ENCODE assay signal across 7 cellular contexts in genomic region chr11:35943761-35944502, GRCh38. TPM values are rescaled to one million over a fixed set of nuclear protein-coding genes. Genes with fewer than 3 reads are reported as not detected.
DNase-seq lines count a peak whose midpoint lies in the region; ATAC-seq and TF ChIP-seq lines count a peak whose summit lies in the region.

A gene with protein sequence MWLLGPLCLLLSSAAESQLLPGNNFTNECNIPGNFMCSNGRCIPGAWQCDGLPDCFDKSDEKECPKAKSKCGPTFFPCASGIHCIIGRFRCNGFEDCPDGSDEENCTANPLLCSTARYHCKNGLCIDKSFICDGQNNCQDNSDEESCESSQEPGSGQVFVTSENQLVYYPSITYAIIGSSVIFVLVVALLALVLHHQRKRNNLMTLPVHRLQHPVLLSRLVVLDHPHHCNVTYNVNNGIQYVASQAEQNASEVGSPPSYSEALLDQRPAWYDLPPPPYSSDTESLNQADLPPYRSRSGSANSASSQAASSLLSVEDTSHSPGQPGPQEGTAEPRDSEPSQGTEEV (plus strand): TSS chr11:35944062. CDS start chr11:35944099, 37 bp downstream.

- no peaks in the 10 kb centered on the region for H3K36me3 ChIP-seq in ectodermal cell (ENCODE audit: control insufficient read depth, insufficient read depth, low read length)
- no peaks in the 10 kb centered on the region for H3K36me3 ChIP-seq in right lobe of liver

- peak; percentile 15 for TF ChIP-seq POLR2A in right lobe of liver (IDR thresholded peaks at IDR 0.05)

- H3K27ac ChIP-seq in ectodermal cell (ENCODE audit: insufficient read depth, low read depth, low read length, poor library complexity, severe bottlenecking) (peak within 1 kb of the TSS; percentile 67), right lobe of liver (peak within 1 kb of the TSS in 1 of 3 donors; percentile 60)

- peaks cover 5% of the 10 kb centered on the region for H3K27me3 ChIP-seq in ectodermal cell (ENCODE audit: control insufficient read depth, insufficient read depth, low read length, poor library complexity, severe bottlenecking)
- H3K27me3 ChIP-seq in right lobe of liver = no peaks in the 10 kb centered on the region

- intact Hi-C loops in right lobe of liver (cut with DNase I) = no loop called here

- TF ChIP-seq CTCF in right lobe of liver (IDR thresholded peaks at IDR 0.05) = no peak

- peak; percentile 87 for ATAC-seq in GM18498 (IDR thresholded peaks at IDR 0.05; ENCODE audit: unreplicated experiment)
- peak; percentile 78 for ATAC-seq in HG02798 (IDR thresholded peaks at IDR 0.05; ENCODE audit: poor library complexity, unreplicated experiment)
- peak; percentile 96 to 98 (median 96) for ATAC-seq in right lobe of liver

- 0% methylated on average over 95 of the region's 95 CpGs for WGBS in ectodermal cell, 2 experiments
- WGBS in right lobe of liver (ENCODE audit: insufficient coverage, low coverage, low lambda C conversion rate, missing lambda C conversion rate) = 0% methylated on average over 13 of the region's 95 CpGs

- H3K9me3 ChIP-seq in ectodermal cell (ENCODE audit: control insufficient read depth, low read length) (no peaks in the 10 kb centered on the region), right lobe of liver (no peaks in the 10 kb centered on the region)

- H3K4me1 ChIP-seq in ectodermal cell (ENCODE audit: control insufficient read depth, insufficient read depth, low read length) (peaks cover 35% of the 10 kb centered on the region), right lobe of liver (peaks cover 0 to 6% (median 0%) of the 10 kb centered on the region in 4 donors)

- H3K4me3 ChIP-seq in ectodermal cell (ENCODE audit: insufficient read depth, low read depth, low read length) (peak within 1 kb of the TSS; percentile 72), right lobe of liver (peak within 1 kb of the TSS; percentile 48 to 63 (median 55))

- DNase-seq in NCI-H2171 (lab: John Stamatoyannopoulos, UW) = peak; percentile 82
- peak; percentile 54 for DNase-seq in activated CD4-positive, alpha-beta T cell treated with anti-CD3 and anti-CD28 coated beads for 48 hours
- peak; percentile 85 to 89 (median 86) for DNase-seq in right lobe of liver
- DNase-seq in stimulated activated CD4-positive, alpha-beta T cell treated with anti-CD3 and anti-CD28 coated beads, Interleukin-2, amount 100 ng/mL, for 48 hours = peak; percentile 41 to 51

RNA-seq across cellular contexts. Expression of the gene that starts here (rescaled TPM):
- 34.6 TPM for polyA plus RNA-seq in ectodermal cell (2013, experiment 1 of 4)
- 37.1 TPM for polyA plus RNA-seq in ectodermal cell (2013, experiment 2 of 4)
- polyA plus RNA-seq in ectodermal cell (2013, experiment 3 of 4) = 24.8 TPM
- 27.0 TPM for polyA plus RNA-seq in ectodermal cell (2013, experiment 4 of 4)
- total RNA-seq in right lobe of liver = 1 to 10 TPM in 5 of 6 experiments, under 1 TPM in 1; 0.62 to 3.3 (median 2.7) TPM
